In the genomic region with DNA sequence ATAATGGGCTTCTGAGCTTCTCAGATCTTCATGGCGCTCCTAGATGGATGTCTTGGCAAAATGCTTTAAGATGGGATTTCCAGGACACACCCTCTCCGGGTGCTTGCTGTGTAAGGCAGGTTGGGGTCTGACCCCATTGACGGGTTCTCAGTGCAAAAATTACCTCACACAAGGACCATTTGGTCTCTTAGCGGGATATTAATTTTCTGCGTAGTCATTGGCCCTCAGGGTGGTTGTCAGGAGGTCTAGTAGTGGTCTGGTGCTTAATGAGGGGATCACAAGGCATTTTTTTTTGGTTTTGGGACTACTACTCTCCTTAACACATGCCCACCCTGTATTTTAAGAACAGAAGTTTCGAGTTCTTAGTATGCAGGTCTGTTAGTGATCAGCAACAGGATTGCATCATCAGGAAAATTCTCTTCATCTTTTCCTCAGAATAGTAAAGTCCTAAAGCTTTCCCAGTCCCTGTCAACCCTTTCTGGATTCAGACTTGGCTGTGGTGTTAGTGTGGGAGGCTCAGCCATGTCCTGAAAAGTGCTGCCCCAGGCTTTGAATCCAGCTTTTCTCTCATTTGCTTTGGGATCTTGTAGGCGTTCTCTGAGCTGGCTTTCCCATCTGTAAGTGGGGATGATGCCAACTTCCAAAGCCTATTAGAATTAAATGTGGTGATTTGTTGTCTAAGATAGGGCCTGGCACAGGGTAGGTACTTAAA, we compare ENCODE assay signal across 7 cellular contexts. TPM values are rescaled to one million over a fixed set of nuclear protein-coding genes. Genes with fewer than 3 reads are reported as not detected.
DNase-seq lines count a peak whose midpoint lies in the region; ATAC-seq lines count a peak whose summit lies in the region.

No MANE protein-coding gene starts in this region.

- DNase-seq in stromal cell of bone marrow (ENCODE audit: low read depth), result peak; percentile 52
- DNase-seq in NK-92 (lab: John Stamatoyannopoulos, UW; ENCODE audit: unreplicated experiment), result no peak
- no peak for DNase-seq in activated CD4-positive, alpha-beta T cell treated with anti-CD3 and anti-CD28 coated beads for 4 hours
- DNase-seq in stimulated activated CD8-positive, alpha-beta memory T cell treated with anti-CD3 and anti-CD28 coated beads, Interleukin-4, amount 100 ng/mL, for 48 hours, result no peak

- H3K27me3 ChIP-seq in HUES48 (ENCODE audit: control insufficient read depth, insufficient read depth, low read length), result no peaks in the 10 kb centered on the region
- H3K27me3 ChIP-seq in iPS-18a (ENCODE audit: control insufficient read depth, insufficient read depth, low read length), result no peaks in the 10 kb centered on the region

- H3K4me3 ChIP-seq in HUES48 (ENCODE audit: low read depth, low read length), result peak overlapping the region; percentile 71
- peak overlapping the region; percentile 81 for H3K4me3 ChIP-seq in iPS-18a (ENCODE audit: low read length)

- peaks cover 93% of the 10 kb centered on the region for H3K36me3 Mint-ChIP-seq in activated T-helper 17 cell treated with anti-CD3 and anti-CD28 coated beads, Interleukin-2, amount 50 U/mL, for 72 hours (ENCODE audit: low read depth)

- no peaks in the 10 kb centered on the region for H3K9me3 Mint-ChIP-seq in activated T-helper 17 cell treated with anti-CD3 and anti-CD28 coated beads, Interleukin-2, amount 50 U/mL, for 72 hours

- H3K36me3 ChIP-seq in HUES48 (ENCODE audit: control insufficient read depth, insufficient read depth, low read length), result peaks cover 46% of the 10 kb centered on the region
- peaks cover 18% of the 10 kb centered on the region for H3K36me3 ChIP-seq in iPS-18a (ENCODE audit: control insufficient read depth, low read depth, low read length)

- H3K4me1 ChIP-seq in HUES48 (ENCODE audit: control insufficient read depth, insufficient read depth, low read length), result peaks cover 25% of the 10 kb centered on the region
- H3K4me1 ChIP-seq in iPS-18a (ENCODE audit: control insufficient read depth, low read depth, low read length), result peaks cover 20% of the 10 kb centered on the region

- no peak for ATAC-seq in activated T-helper 17 cell treated with anti-CD3 and anti-CD28 coated beads, Interleukin-2, amount 50 U/mL, for 72 hours (replicated peaks)

- peak overlapping the region; percentile 91 for H3K4me3 Mint-ChIP-seq in activated T-helper 17 cell treated with anti-CD3 and anti-CD28 coated beads, Interleukin-2, amount 50 U/mL, for 72 hours

- peaks cover 42% of the 10 kb centered on the region for H3K4me1 Mint-ChIP-seq in activated T-helper 17 cell treated with anti-CD3 and anti-CD28 coated beads, Interleukin-2, amount 50 U/mL, for 72 hours

- H3K9ac ChIP-seq in HUES48 (ENCODE audit: low read depth, low read length) (no peak overlapping the region), iPS-18a (ENCODE audit: low read length) (peak overlapping the region; percentile 7)

- H3K27me3 Mint-ChIP-seq in activated T-helper 17 cell treated with anti-CD3 and anti-CD28 coated beads, Interleukin-2, amount 50 U/mL, for 72 hours, result no peaks in the 10 kb centered on the region

- H3K9me3 ChIP-seq in HUES48 (ENCODE audit: control insufficient read depth, insufficient read depth, low read length), result no peaks in the 10 kb centered on the region
- no peaks in the 10 kb centered on the region for H3K9me3 ChIP-seq in iPS-18a (ENCODE audit: control insufficient read depth, low read depth, low read length)

- H3K27ac ChIP-seq in HUES48 (ENCODE audit: low read depth, low read length) (no peak overlapping the region), iPS-18a (ENCODE audit: low read length) (no peak overlapping the region)

- H3K27ac Mint-ChIP-seq in activated T-helper 17 cell treated with anti-CD3 and anti-CD28 coated beads, Interleukin-2, amount 50 U/mL, for 72 hours, result peak overlapping the region; percentile 95

RNA-seq across cellular contexts. Expression of gene ALKBH5, which starts 2.8 kb away (rescaled TPM):
- total RNA-seq in activated T-helper 17 cell treated with anti-CD3 and anti-CD28 coated beads, Interleukin-2, amount 50 U/mL, for 72 hours, result 100 to 1,000 TPM; 161 to 255 TPM

RNA-seq across cellular contexts. Expression of gene LLGL1, which starts 39.0 kb away (rescaled TPM):
- 10 to 100 TPM; 19.5 to 22.3 TPM for total RNA-seq in activated T-helper 17 cell treated with anti-CD3 and anti-CD28 coated beads, Interleukin-2, amount 50 U/mL, for 72 hours
